Comparison of ENCODE assay signal across 28 cellular contexts in genomic region chr2:167140330-167140729, GRCh38.
DNase-seq lines count a peak whose midpoint lies in the region; ATAC-seq, FAIRE-seq and TF ChIP-seq lines count a peak whose summit lies in the region.
"Had no signal": no experiment of that assay in that cellular context is flagged by ENCODE, and none has a peak within 500 bp of the region (broad histone marks: within the 10 kb centered on the region; RNA-seq: fewer than 3 reads in every experiment).

No MANE protein-coding gene starts in this region.

- no peak for TF ChIP-seq POLR2A in breast epithelium (IDR thresholded peaks at IDR 0.05)
- no peak for TF ChIP-seq POLR2A in gastrocnemius medialis (IDR thresholded peaks at IDR 0.05)

- no peaks in the 10 kb centered on the region for H3K36me3 Mint-ChIP-seq in MCF 10A (ENCODE audit: insufficient read depth, unreplicated experiment)
- H3K36me3 Mint-ChIP-seq: T-cell had no signal

- no peak overlapping the region for H2AFZ ChIP-seq in keratinocyte (ENCODE audit: control insufficient read depth, low read length)

- peak overlapping the region; percentile 3 for H3K4me2 ChIP-seq in keratinocyte (ENCODE audit: control insufficient read depth, extremely low read depth, insufficient read depth, low read depth, low read length)

- H3K4me3 Mint-ChIP-seq in MCF 10A (ENCODE audit: unreplicated experiment): no peak overlapping the region
- H3K4me3 Mint-ChIP-seq: activated naive CD4-positive, alpha-beta T cell treated with anti-CD3 and anti-CD28 coated beads for 36 hours; activated T-helper 1 cell treated with anti-CD3 and anti-CD28 coated beads, Interleukin-12 subunit alpha, Interleukin-12 subunit beta, Interleukin-2, Interleukin-4 antibody, amounts not matched to agents 30 ng/mL and 10 ng/mL and 1 ng/mL, durations not matched to agents 14 hours and 24 hours and 36 hours; CD4-positive, alpha-beta T cell; neural crest cell; T-cell had no signal

- H4K20me1 ChIP-seq in keratinocyte (ENCODE audit: control insufficient read depth, extremely low read depth, insufficient read depth, low read length): no peaks in the 10 kb centered on the region

- H3K27ac ChIP-seq in breast epithelium (no peak overlapping the region), keratinocyte (ENCODE audit: control insufficient read depth, insufficient read depth, low read length) (peak overlapping the region; percentile 53), gastrocnemius medialis (peak overlapping the region; percentile 47 to 83 (median 72))
- H3K27ac ChIP-seq: 22Rv1, adrenal gland, cardiac muscle cell, esophagus muscularis mucosa, HL-60, lower lobe of right lung, prostate gland, tibial nerve had no signal

- TSS peak; percentile 89 for BruUV-seq in MCF 10A (replicated peaks; lab: Mats Ljungman, UMichigan)

- H3K79me2 ChIP-seq in keratinocyte (ENCODE audit: control insufficient read depth, insufficient read depth, low read length): no peaks in the 10 kb centered on the region

- H3K36me3 ChIP-seq in breast epithelium (no peaks in the 10 kb centered on the region), keratinocyte (ENCODE audit: control insufficient read depth in 2 of 2, extremely low read depth in 1 of 2, insufficient read depth in 2 of 2, low read length in 2 of 2) (no peaks in the 10 kb centered on the region), gastrocnemius medialis (no peaks in the 10 kb centered on the region)
- H3K36me3 ChIP-seq: adrenal gland, cardiac muscle cell, esophagus muscularis mucosa, lower lobe of right lung, prostate gland, tibial nerve had no signal

- no peak for TF ChIP-seq CTCF in MCF 10A (IDR thresholded peaks at IDR 0.05; ENCODE audit: unreplicated experiment)
- no peak for TF ChIP-seq CTCF in breast epithelium (IDR thresholded peaks at IDR 0.05)
- TF ChIP-seq CTCF in keratinocyte (optimal IDR thresholded peaks at IDR 0.05 in 1 of 3, IDR thresholded peaks at IDR 0.05 in 1 of 3, conservative IDR thresholded peaks at IDR 0.05 in 1 of 3; ENCODE audit: extremely low read depth in 1 of 3, insufficient read depth in 2 of 3, low read length in 3 of 3): no peak
- no peak for TF ChIP-seq CTCF in gastrocnemius medialis (IDR thresholded peaks at IDR 0.05 in 4 of 5, conservative IDR thresholded peaks at IDR 0.05 in 1 of 5)

- FAIRE-seq in keratinocyte (lab: Jason Lieb, UNC): no peak
- FAIRE-seq: GM12878, small intestine had no signal

- dilution Hi-C loops in keratinocyte (cut with MboI; ENCODE audit: extremely low pct_ligation_motif_present, low sequenced_read_pairs): no loop called here

- no peaks in the 10 kb centered on the region for H3K27me3 ChIP-seq in breast epithelium
- H3K27me3 ChIP-seq in keratinocyte (ENCODE audit: control insufficient read depth, extremely low read depth, insufficient read depth, low read length): no peaks in the 10 kb centered on the region
- no peaks in the 10 kb centered on the region for H3K27me3 ChIP-seq in gastrocnemius medialis
- H3K27me3 ChIP-seq: adrenal gland, cardiac muscle cell, esophagus muscularis mucosa, tibial nerve had no signal

- intact Hi-C loops in MCF 10A (cut with micrococcal nuclease): loop anchor here (2.0 kb wide), 1 partner anchor 40 kb away; no protein-coding TSS in a partner anchor
- intact Hi-C loops in breast epithelium (cut with DNase I; ENCODE audit: low total_unique reads): loop anchor here (2.0 kb wide), 1 partner anchor 68 kb away; no protein-coding TSS in a partner anchor
- intact Hi-C loops in gastrocnemius medialis (cut with DNase I; ENCODE audit: low total_unique reads): no loop called here

- no peaks in the 10 kb centered on the region for H3K4me1 ChIP-seq in breast epithelium
- H3K4me1 ChIP-seq in keratinocyte (ENCODE audit: control insufficient read depth, extremely low read depth, insufficient read depth, low read length): peaks cover 11% of the 10 kb centered on the region
- H3K4me1 ChIP-seq in gastrocnemius medialis: peaks cover 27 to 29% of the 10 kb centered on the region in 2 donors
- H3K4me1 ChIP-seq: adrenal gland, lower lobe of right lung, prostate gland had no signal

- DNase-seq in MCF 10A (ENCODE audit: unreplicated experiment) (no peak), breast epithelium (ENCODE audit: low spot score in 2 of 2) (no peak), keratinocyte (ENCODE audit: low read depth, low spot score) (no peak), gastrocnemius medialis (no peak), T-helper 9 cell (no peak)
- DNase-seq: activated CD4-positive, alpha-beta T cell treated with anti-CD3 and anti-CD28 coated beads, Interleukin-2, amount 50 U/mL, for 48 hours; activated naive CD4-positive, alpha-beta T cell treated with anti-CD3 and anti-CD28 coated beads for 36 hours; adrenal gland; CD4-positive, alpha-beta T cell; lower lobe of right lung; MV-4-11; NCI-H1436 treated with DMSO at 0.1 percent for 48 hours; SIG-M5; small intestine; stimulated activated CD4-positive, alpha-beta T cell treated with anti-CD3 and anti-CD28 coated beads, Interleukin-1b, Interleukin-23, amount 100 ng/mL, for 48 hours; T-cell had no signal

- no peak overlapping the region for H3K27ac Mint-ChIP-seq in MCF 10A (ENCODE audit: low read depth, unreplicated experiment)
- H3K27ac Mint-ChIP-seq: activated naive CD4-positive, alpha-beta T cell treated with anti-CD3 and anti-CD28 coated beads for 36 hours; activated T-helper 1 cell treated with anti-CD3 and anti-CD28 coated beads, Interleukin-12 subunit alpha, Interleukin-12 subunit beta, Interleukin-2, Interleukin-4 antibody, amounts not matched to agents 30 ng/mL and 10 ng/mL and 1 ng/mL, durations not matched to agents 14 hours and 24 hours and 36 hours; CD4-positive, alpha-beta T cell; T-cell had no signal

- no peak overlapping the region for H3K9ac ChIP-seq in keratinocyte (ENCODE audit: control insufficient read depth, extremely low read depth, insufficient read depth, low read length)

- peaks cover 17% of the 10 kb centered on the region for H3K4me1 Mint-ChIP-seq in MCF 10A (ENCODE audit: insufficient read depth, unreplicated experiment)

- H3K27me3 Mint-ChIP-seq in MCF 10A (ENCODE audit: insufficient read depth, unreplicated experiment): no peaks in the 10 kb centered on the region
- H3K27me3 Mint-ChIP-seq: CD4-positive, alpha-beta T cell; T-cell had no signal

- H3K9me3 Mint-ChIP-seq in MCF 10A (ENCODE audit: unreplicated experiment): no peaks in the 10 kb centered on the region
- H3K9me3 Mint-ChIP-seq: activated naive CD4-positive, alpha-beta T cell treated with anti-CD3 and anti-CD28 coated beads for 36 hours; activated T-helper 1 cell treated with anti-CD3 and anti-CD28 coated beads, Interleukin-12 subunit alpha, Interleukin-12 subunit beta, Interleukin-2, Interleukin-4 antibody, amounts not matched to agents 30 ng/mL and 10 ng/mL and 1 ng/mL, durations not matched to agents 14 hours and 24 hours and 36 hours; CD4-positive, alpha-beta T cell; T-cell had no signal

- H3K9me3 ChIP-seq in breast epithelium (no peaks in the 10 kb centered on the region), keratinocyte (ENCODE audit: control insufficient read depth, low read depth, low read length) (no peaks in the 10 kb centered on the region), gastrocnemius medialis (no peaks in the 10 kb centered on the region)
- H3K9me3 ChIP-seq: adrenal gland, esophagus muscularis mucosa, lower lobe of right lung, prostate gland, tibial nerve had no signal

- H3K4me3 ChIP-seq in breast epithelium (no peak overlapping the region), keratinocyte (ENCODE audit: control insufficient read depth in 2 of 3, extremely low read depth in 1 of 3, insufficient read depth in 2 of 3, low read depth in 1 of 3, low read length in 3 of 3) (no peak overlapping the region), gastrocnemius medialis (peak overlapping the region in 1 of 4 donors; percentile 7)
- H3K4me3 ChIP-seq: adrenal gland, cardiac muscle cell, esophagus muscularis mucosa, GM12878, lower lobe of right lung, prostate gland, tibial nerve had no signal

- peak; percentile 17 for ATAC-seq in SK-N-SH treated with all-trans-retinoic acid at 6 μM for 48 hours
- no peak for ATAC-seq in gastrocnemius medialis
- ATAC-seq in HG03354 (IDR thresholded peaks at IDR 0.05; ENCODE audit: poor library complexity, severe bottlenecking, unreplicated experiment): no peak
- ATAC-seq in HG02678 (IDR thresholded peaks at IDR 0.05; ENCODE audit: unreplicated experiment): no peak
- ATAC-seq: GM12878, lower lobe of right lung, T-cell had no signal

- POLR2A ChIA-PET in MCF 10A (lab: Yijun Ruan, JAX): interaction anchor here (0.6 to 1.6 kb wide), 2 partner anchors 9 to 86 kb away, joined by 3 to 6 read pairs; no protein-coding TSS in a partner anchor

- CTCF ChIA-PET in MCF 10A (lab: Yijun Ruan, JAX): interaction anchor here (0.7 kb wide), 1 partner anchor 12 kb away, joined by 4 read pairs; no protein-coding TSS in a partner anchor

- in situ Hi-C loops in gastrocnemius medialis (cut with MboI; ENCODE audit: low sequenced_read_pairs in 4 of 4): loop anchor here in 1 of 4 donors (5.0 kb wide), 1 partner anchor 47 kb away; no protein-coding TSS in a partner anchor

- no peaks in the 10 kb centered on the region for H3K9me1 ChIP-seq in keratinocyte (ENCODE audit: control insufficient read depth, extremely low read depth, insufficient read depth, low read length)

TF ChIP-seq in SK-N-SH treated with all-trans-retinoic acid at 6 μM for 48 hours, 23 proteins besides CTCF, POLR2A, EP300 and RAD21:
- no peak for TF ChIP-seq ZNF8 (CRISPR knock-in tag; IDR thresholded peaks at IDR 0.05)

Comparison
In these comparisons a context has a peak if more than half of its experiments do, and no peak if none do; other contexts are left out.
1. H3K27ac ChIP-seq: peak in keratinocyte (single experiment) and gastrocnemius medialis (4 of 4); none in breast epithelium (0 of 2).